ENCODE assay signal across 1 cellular context in the genomic region with DNA sequence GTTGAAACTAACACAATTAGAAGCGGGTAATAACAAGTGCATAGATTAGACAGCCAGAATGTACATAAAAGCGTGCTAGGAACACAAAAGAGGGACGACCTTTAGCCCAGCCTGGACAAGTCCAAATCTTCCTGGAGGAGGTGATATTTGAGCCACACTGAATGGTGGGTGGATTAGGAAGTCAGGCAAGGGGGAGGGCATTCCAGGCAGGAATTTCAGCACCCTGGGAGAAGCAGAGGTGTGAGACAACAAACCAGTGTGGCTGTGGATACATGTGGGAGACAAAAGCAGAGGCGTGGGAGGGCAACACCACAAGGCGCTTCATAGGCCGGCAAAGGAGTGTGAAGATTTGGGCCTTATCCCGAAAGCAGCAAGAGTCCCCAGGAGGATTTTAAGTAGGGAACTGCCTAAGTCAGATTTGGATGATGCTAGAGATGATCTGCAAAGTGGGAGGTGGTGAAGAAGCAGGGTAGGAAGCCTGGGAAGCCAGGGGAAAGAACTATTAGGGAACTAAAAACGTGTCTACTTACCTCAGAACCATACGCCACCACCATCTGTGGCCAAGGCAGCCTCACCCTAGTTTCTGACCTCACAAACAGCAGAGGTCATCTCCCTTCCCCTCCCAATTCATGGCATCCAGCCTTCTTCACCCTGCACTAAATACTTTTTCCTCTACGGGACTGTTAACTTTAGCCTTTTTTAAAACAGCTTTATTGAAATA.
TF ChIP-seq lines count a peak whose summit lies in the region.

No MANE protein-coding gene starts in this region.

TF ChIP-seq in HepG2, 621 proteins besides CTCF, POLR2A, EP300 and RAD21 (continued from another document and continues in another):
- TF ChIP-seq, protein P1, sequence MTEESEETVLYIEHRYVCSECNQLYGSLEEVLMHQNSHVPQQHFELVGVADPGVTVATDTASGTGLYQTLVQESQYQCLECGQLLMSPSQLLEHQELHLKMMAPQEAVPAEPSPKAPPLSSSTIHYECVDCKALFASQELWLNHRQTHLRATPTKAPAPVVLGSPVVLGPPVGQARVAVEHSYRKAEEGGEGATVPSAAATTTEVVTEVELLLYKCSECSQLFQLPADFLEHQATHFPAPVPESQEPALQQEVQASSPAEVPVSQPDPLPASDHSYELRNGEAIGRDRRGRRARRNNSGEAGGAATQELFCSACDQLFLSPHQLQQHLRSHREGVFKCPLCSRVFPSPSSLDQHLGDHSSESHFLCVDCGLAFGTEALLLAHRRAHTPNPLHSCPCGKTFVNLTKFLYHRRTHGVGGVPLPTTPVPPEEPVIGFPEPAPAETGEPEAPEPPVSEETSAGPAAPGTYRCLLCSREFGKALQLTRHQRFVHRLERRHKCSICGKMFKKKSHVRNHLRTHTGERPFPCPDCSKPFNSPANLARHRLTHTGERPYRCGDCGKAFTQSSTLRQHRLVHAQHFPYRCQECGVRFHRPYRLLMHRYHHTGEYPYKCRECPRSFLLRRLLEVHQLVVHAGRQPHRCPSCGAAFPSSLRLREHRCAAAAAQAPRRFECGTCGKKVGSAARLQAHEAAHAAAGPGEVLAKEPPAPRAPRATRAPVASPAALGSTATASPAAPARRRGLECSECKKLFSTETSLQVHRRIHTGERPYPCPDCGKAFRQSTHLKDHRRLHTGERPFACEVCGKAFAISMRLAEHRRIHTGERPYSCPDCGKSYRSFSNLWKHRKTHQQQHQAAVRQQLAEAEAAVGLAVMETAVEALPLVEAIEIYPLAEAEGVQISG (CRISPR knock-in tag; IDR thresholded peaks at IDR 0.05) = peak; percentile 35; the same call in 1 of the 2 replicates
- TF ChIP-seq ZNF260 (CRISPR knock-in tag; IDR thresholded peaks at IDR 0.05; ENCODE audit: borderline replicate concordance, low read depth) (no peak), ZFX (CRISPR knock-in tag; IDR thresholded peaks at IDR 0.05; ENCODE audit: low read depth) (peak; percentile 23; the same call in 1 of the 2 replicates), ZNF615 (CRISPR knock-in tag; IDR thresholded peaks at IDR 0.05; ENCODE audit: borderline replicate concordance) (no peak), SRF (IDR thresholded peaks at IDR 0.05; ENCODE audit: low read depth, low read length) (no peak), STAG1 (CRISPR knock-in tag; IDR thresholded peaks at IDR 0.05) (no peak), ISL2 (CRISPR knock-in tag; IDR thresholded peaks at IDR 0.05) (peak; percentile 58; the same call in 1 of the 2 replicates), HMG20A (CRISPR knock-in tag; IDR thresholded peaks at IDR 0.05; ENCODE audit: borderline replicate concordance) (peak; percentile 59), HHEX (CRISPR knock-in tag; IDR thresholded peaks at IDR 0.05) (0 out of 2 replicates have a peak, but pooled peaks have one; percentile 8), ZNF557 (CRISPR knock-in tag; IDR thresholded peaks at IDR 0.05) (0 out of 2 replicates have a peak, but pooled peaks have one; percentile 14), CREM (IDR thresholded peaks at IDR 0.05) (no peak), CREM (CRISPR knock-in tag; IDR thresholded peaks at IDR 0.05) (no peak), GATAD2A (CRISPR knock-in tag; IDR thresholded peaks at IDR 0.05) (peak; percentile 86), PHF8 (CRISPR knock-in tag; IDR thresholded peaks at IDR 0.05) (no peak), SYNCRIP (IDR thresholded peaks at IDR 0.05; ENCODE audit: insufficient read depth, low read depth, low read length) (no peak), ZNF761 (CRISPR knock-in tag; conservative IDR thresholded peaks at IDR 0.05) (no peak), ZNF879 (CRISPR knock-in tag; IDR thresholded peaks at IDR 0.05) (no peak), ZNF124 (CRISPR knock-in tag; IDR thresholded peaks at IDR 0.05) (0 out of 2 replicates have a peak, but pooled peaks have one; percentile 44), ELF1 (CRISPR knock-in tag; IDR thresholded peaks at IDR 0.05) (peak; percentile 46; the same call in 1 of the 2 replicates), HNRNPL (IDR thresholded peaks at IDR 0.05; ENCODE audit: low read depth, low read length) (no peak), KDM4B (CRISPR knock-in tag; IDR thresholded peaks at IDR 0.05) (no peak), TEAD2 (CRISPR knock-in tag; IDR thresholded peaks at IDR 0.05) (no peak), ZNF768 (CRISPR knock-in tag; IDR thresholded peaks at IDR 0.05) (no peak), YEATS2 (CRISPR knock-in tag; IDR thresholded peaks at IDR 0.05; ENCODE audit: borderline replicate concordance) (peak; percentile 26; the same call in 1 of the 2 replicates), FOXP1 (IDR thresholded peaks at IDR 0.05) (no peak), FOXP1 (CRISPR knock-in tag; IDR thresholded peaks at IDR 0.05) (peak; percentile 75), BRD4 (CRISPR knock-in tag; IDR thresholded peaks at IDR 0.05) (no peak), AGO1 (IDR thresholded peaks at IDR 0.05; ENCODE audit: low read depth, low read length, poor library complexity, severe bottlenecking) (no peak), CHD2 (IDR thresholded peaks at IDR 0.05; ENCODE audit: low read depth, low read length) (no peak), ZMYM3 (CRISPR knock-in tag; IDR thresholded peaks at IDR 0.05) (peak; percentile 75)
- TF ChIP-seq, protein P2, sequence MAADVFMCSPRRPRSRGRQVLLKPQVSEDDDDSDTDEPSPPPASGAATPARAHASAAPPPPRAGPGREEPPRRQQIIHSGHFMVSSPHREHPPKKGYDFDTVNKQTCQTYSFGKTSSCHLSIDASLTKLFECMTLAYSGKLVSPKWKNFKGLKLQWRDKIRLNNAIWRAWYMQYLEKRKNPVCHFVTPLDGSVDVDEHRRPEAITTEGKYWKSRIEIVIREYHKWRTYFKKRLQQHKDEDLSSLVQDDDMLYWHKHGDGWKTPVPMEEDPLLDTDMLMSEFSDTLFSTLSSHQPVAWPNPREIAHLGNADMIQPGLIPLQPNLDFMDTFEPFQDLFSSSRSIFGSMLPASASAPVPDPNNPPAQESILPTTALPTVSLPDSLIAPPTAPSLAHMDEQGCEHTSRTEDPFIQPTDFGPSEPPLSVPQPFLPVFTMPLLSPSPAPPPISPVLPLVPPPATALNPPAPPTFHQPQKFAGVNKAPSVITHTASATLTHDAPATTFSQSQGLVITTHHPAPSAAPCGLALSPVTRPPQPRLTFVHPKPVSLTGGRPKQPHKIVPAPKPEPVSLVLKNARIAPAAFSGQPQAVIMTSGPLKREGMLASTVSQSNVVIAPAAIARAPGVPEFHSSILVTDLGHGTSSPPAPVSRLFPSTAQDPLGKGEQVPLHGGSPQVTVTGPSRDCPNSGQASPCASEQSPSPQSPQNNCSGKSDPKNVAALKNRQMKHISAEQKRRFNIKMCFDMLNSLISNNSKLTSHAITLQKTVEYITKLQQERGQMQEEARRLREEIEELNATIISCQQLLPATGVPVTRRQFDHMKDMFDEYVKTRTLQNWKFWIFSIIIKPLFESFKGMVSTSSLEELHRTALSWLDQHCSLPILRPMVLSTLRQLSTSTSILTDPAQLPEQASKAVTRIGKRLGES (CRISPR knock-in tag; IDR thresholded peaks at IDR 0.05; ENCODE audit: borderline replicate concordance) = no peak
- TF ChIP-seq, protein P3, sequence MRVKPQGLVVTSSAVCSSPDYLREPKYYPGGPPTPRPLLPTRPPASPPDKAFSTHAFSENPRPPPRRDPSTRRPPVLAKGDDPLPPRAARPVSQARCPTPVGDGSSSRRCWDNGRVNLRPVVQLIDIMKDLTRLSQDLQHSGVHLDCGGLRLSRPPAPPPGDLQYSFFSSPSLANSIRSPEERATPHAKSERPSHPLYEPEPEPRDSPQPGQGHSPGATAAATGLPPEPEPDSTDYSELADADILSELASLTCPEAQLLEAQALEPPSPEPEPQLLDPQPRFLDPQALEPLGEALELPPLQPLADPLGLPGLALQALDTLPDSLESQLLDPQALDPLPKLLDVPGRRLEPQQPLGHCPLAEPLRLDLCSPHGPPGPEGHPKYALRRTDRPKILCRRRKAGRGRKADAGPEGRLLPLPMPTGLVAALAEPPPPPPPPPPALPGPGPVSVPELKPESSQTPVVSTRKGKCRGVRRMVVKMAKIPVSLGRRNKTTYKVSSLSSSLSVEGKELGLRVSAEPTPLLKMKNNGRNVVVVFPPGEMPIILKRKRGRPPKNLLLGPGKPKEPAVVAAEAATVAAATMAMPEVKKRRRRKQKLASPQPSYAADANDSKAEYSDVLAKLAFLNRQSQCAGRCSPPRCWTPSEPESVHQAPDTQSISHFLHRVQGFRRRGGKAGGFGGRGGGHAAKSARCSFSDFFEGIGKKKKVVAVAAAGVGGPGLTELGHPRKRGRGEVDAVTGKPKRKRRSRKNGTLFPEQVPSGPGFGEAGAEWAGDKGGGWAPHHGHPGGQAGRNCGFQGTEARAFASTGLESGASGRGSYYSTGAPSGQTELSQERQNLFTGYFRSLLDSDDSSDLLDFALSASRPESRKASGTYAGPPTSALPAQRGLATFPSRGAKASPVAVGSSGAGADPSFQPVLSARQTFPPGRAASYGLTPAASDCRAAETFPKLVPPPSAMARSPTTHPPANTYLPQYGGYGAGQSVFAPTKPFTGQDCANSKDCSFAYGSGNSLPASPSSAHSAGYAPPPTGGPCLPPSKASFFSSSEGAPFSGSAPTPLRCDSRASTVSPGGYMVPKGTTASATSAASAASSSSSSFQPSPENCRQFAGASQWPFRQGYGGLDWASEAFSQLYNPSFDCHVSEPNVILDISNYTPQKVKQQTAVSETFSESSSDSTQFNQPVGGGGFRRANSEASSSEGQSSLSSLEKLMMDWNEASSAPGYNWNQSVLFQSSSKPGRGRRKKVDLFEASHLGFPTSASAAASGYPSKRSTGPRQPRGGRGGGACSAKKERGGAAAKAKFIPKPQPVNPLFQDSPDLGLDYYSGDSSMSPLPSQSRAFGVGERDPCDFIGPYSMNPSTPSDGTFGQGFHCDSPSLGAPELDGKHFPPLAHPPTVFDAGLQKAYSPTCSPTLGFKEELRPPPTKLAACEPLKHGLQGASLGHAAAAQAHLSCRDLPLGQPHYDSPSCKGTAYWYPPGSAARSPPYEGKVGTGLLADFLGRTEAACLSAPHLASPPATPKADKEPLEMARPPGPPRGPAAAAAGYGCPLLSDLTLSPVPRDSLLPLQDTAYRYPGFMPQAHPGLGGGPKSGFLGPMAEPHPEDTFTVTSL (CRISPR knock-in tag; IDR thresholded peaks at IDR 0.05; ENCODE audit: borderline replicate concordance) = peak; percentile 52; the same call in 1 of the 2 replicates
- TF ChIP-seq, protein P4, sequence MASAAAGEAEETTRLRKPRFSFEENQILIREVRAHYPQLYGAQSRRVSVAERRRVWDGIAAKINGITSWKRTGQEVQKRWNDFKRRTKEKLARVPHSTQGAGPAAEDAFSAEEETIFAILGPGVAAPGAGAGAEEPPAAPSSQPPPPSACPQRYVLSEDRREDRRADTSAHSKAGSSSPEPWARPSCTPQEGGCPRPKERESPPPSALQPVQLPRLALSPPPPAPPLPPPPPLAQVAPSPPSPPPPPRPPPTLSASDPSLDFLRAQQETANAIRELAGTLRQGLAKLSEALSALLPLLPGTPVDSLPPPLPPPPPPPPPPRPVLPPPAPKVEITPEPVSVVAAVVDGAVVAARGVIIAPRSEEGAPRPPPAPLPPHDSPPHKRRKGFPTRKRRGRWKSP (CRISPR knock-in tag; IDR thresholded peaks at IDR 0.05) = peak; percentile 50; the same call in 1 of the 2 replicates
- TF ChIP-seq, protein P5, sequence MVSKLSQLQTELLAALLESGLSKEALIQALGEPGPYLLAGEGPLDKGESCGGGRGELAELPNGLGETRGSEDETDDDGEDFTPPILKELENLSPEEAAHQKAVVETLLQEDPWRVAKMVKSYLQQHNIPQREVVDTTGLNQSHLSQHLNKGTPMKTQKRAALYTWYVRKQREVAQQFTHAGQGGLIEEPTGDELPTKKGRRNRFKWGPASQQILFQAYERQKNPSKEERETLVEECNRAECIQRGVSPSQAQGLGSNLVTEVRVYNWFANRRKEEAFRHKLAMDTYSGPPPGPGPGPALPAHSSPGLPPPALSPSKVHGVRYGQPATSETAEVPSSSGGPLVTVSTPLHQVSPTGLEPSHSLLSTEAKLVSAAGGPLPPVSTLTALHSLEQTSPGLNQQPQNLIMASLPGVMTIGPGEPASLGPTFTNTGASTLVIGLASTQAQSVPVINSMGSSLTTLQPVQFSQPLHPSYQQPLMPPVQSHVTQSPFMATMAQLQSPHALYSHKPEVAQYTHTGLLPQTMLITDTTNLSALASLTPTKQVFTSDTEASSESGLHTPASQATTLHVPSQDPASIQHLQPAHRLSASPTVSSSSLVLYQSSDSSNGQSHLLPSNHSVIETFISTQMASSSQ (IDR thresholded peaks at IDR 0.05; ENCODE audit: low read depth) = peak; percentile 50
- TF ChIP-seq, protein P5 (CRISPR knock-in tag; IDR thresholded peaks at IDR 0.05; ENCODE audit: borderline replicate concordance) = peak; percentile 44; the same call in 1 of the 2 replicates
- TF ChIP-seq, protein P6, sequence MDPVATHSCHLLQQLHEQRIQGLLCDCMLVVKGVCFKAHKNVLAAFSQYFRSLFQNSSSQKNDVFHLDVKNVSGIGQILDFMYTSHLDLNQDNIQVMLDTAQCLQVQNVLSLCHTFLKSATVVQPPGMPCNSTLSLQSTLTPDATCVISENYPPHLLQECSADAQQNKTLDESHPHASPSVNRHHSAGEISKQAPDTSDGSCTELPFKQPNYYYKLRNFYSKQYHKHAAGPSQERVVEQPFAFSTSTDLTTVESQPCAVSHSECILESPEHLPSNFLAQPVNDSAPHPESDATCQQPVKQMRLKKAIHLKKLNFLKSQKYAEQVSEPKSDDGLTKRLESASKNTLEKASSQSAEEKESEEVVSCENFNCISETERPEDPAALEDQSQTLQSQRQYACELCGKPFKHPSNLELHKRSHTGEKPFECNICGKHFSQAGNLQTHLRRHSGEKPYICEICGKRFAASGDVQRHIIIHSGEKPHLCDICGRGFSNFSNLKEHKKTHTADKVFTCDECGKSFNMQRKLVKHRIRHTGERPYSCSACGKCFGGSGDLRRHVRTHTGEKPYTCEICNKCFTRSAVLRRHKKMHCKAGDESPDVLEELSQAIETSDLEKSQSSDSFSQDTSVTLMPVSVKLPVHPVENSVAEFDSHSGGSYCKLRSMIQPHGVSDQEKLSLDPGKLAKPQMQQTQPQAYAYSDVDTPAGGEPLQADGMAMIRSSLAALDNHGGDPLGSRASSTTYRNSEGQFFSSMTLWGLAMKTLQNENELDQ (CRISPR knock-in tag; IDR thresholded peaks at IDR 0.05; ENCODE audit: borderline replicate concordance) = no peak
- TF ChIP-seq, protein P7, sequence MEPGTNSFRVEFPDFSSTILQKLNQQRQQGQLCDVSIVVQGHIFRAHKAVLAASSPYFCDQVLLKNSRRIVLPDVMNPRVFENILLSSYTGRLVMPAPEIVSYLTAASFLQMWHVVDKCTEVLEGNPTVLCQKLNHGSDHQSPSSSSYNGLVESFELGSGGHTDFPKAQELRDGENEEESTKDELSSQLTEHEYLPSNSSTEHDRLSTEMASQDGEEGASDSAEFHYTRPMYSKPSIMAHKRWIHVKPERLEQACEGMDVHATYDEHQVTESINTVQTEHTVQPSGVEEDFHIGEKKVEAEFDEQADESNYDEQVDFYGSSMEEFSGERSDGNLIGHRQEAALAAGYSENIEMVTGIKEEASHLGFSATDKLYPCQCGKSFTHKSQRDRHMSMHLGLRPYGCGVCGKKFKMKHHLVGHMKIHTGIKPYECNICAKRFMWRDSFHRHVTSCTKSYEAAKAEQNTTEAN (CRISPR knock-in tag; conservative IDR thresholded peaks at IDR 0.05) = 0 out of 2 replicates have a peak, but pooled peaks have one; percentile 36
